13 cellular contexts compared by ENCODE assay signal in the genomic region with DNA sequence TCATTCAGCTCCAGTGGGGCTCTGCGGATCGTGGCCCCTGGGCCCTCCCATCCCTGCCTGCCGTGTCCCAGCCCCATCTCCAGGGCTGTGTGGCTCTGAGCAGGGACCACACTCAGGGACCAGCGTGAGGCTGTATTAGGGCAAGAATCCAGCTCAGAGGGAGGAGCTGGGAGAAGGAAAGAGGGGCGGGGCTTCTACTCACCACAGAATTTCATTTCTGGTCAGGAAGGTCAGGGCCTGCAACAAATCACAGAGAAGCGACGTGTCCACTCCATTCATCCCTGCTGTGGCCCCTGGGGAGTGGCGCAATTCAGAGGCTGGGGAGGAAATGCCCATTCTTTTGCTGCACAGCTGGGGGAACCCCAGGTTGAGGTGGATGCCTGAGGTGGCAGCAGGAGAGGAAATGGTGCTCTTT. TPM values are rescaled to one million over a fixed set of nuclear protein-coding genes. Genes with fewer than 3 reads are reported as not detected.
A peak's percentile ranks its signal among the peaks of the same experiment; 100 is the strongest.
DNase-seq lines count a peak whose midpoint lies in the region; ATAC-seq and TF ChIP-seq lines count a peak whose summit lies in the region.
"Had no signal": no experiment of that assay in that cellular context is flagged by ENCODE, and none has a peak within 500 bp of the region (broad histone marks: within the 10 kb centered on the region; RNA-seq: fewer than 3 reads in every experiment).

No MANE protein-coding gene starts in this region.

- DNase-seq in HT-29 (ENCODE audit: low spot score), result peak; percentile 26
- peak; percentile 82 for DNase-seq in mammary epithelial cell
- no peak for DNase-seq in lower lobe of right lung
- DNase-seq in G401 (ENCODE audit: low spot score), result no peak
- no peak for DNase-seq in aorta
- no peak for DNase-seq in stimulated activated CD8-positive, alpha-beta memory T cell treated with anti-CD3 and anti-CD28 coated beads, Interleukin-4, amount 100 ng/mL, for 48 hours
- DNase-seq: activated gamma-delta T cell, GF-D8, heart right ventricle, NCI-H1105 had no signal

- ATAC-seq in lower lobe of right lung (peak; percentile 50 to 72), GM19395 (IDR thresholded peaks at IDR 0.05; ENCODE audit: unreplicated experiment) (no peak), aorta (ENCODE audit: low FRiP score) (no peak)

- no TSS peak for BruUV-seq in mammary epithelial cell (replicated peaks; lab: Mats Ljungman, UMichigan)

- H3K4me2 ChIP-seq in BLaER1 (peak overlapping the region; percentile 17), mammary epithelial cell (ENCODE audit: insufficient read depth, low read depth, low read length) (no peak overlapping the region)

- H3K9me3 ChIP-seq in BLaER1 (no peaks in the 10 kb centered on the region), mammary epithelial cell (replicated peaks; ENCODE audit: insufficient read depth, low read length) (no peaks in the 10 kb centered on the region), lower lobe of right lung (no peaks in the 10 kb centered on the region), aorta (ENCODE audit: control insufficient read depth, low read length) (no peaks in the 10 kb centered on the region)
- H3K9me3 ChIP-seq: heart right ventricle, thoracic aorta had no signal

- H3K9ac ChIP-seq in BLaER1 (no peak overlapping the region), mammary epithelial cell (ENCODE audit: insufficient read depth, low read length) (no peak overlapping the region)

- no peaks in the 10 kb centered on the region for H3K79me2 ChIP-seq in mammary epithelial cell (ENCODE audit: insufficient read depth, low read length)

- no peaks in the 10 kb centered on the region for H3K36me3 ChIP-seq in BLaER1
- H3K36me3 ChIP-seq in mammary epithelial cell (ENCODE audit: insufficient read depth, low read length), result no peaks in the 10 kb centered on the region
- no peaks in the 10 kb centered on the region for H3K36me3 ChIP-seq in lower lobe of right lung
- H3K36me3 ChIP-seq in aorta (ENCODE audit: control insufficient read depth in 1 of 2, insufficient read depth in 2 of 2, low read length in 1 of 2), result no peaks in the 10 kb centered on the region
- H3K36me3 ChIP-seq: heart right ventricle, thoracic aorta had no signal

- no peak for TF ChIP-seq CTCF in mammary epithelial cell (conservative IDR thresholded peaks at IDR 0.05 in 1 of 2, IDR thresholded peaks at IDR 0.05 in 1 of 2; ENCODE audit: extremely low read depth in 1 of 2, insufficient read depth in 1 of 2, low read depth in 1 of 2, low read length in 2 of 2)
- no peak for TF ChIP-seq CTCF in lower lobe of right lung (IDR thresholded peaks at IDR 0.05)

- CTCF ChIA-PET in mammary epithelial cell (lab: Charles Lee; ENCODE audit: low non-redundant PET), result no interaction called here

- no peaks in the 10 kb centered on the region for H3K27me3 ChIP-seq in BLaER1
- H3K27me3 ChIP-seq in mammary epithelial cell (ENCODE audit: insufficient read depth, low read length), result no peaks in the 10 kb centered on the region
- H3K27me3 ChIP-seq in lower lobe of right lung (ENCODE audit: low read depth), result no peaks in the 10 kb centered on the region
- no peaks in the 10 kb centered on the region for H3K27me3 ChIP-seq in aorta (ENCODE audit: control insufficient read depth in 1 of 2, insufficient read depth in 2 of 2, low read length in 1 of 2)

- peaks cover 16% of the 10 kb centered on the region for H3K4me1 ChIP-seq in BLaER1
- peaks cover 21% of the 10 kb centered on the region for H3K4me1 ChIP-seq in mammary epithelial cell (ENCODE audit: insufficient read depth, low read length)
- H3K4me1 ChIP-seq in lower lobe of right lung, result peaks cover 11% of the 10 kb centered on the region
- H3K4me1 ChIP-seq in aorta (ENCODE audit: control insufficient read depth in 1 of 2, insufficient read depth in 2 of 2, low read length in 2 of 2), result no peaks in the 10 kb centered on the region

- dilution Hi-C loops in mammary epithelial cell (cut with HindIII; ENCODE audit: low sequenced_read_pairs), result no loop called here

- no peak overlapping the region for H3K27ac ChIP-seq in BLaER1
- no peak overlapping the region for H3K27ac ChIP-seq in mammary epithelial cell (ENCODE audit: insufficient read depth, low read depth, low read length)
- H3K27ac ChIP-seq in lower lobe of right lung, result no peak overlapping the region
- no peak overlapping the region for H3K27ac ChIP-seq in aorta (ENCODE audit: low read depth in 1 of 2, low read length in 2 of 2)
- H3K27ac ChIP-seq: heart right ventricle, thoracic aorta had no signal

- H4K20me1 ChIP-seq in BLaER1, result no peaks in the 10 kb centered on the region
- no peaks in the 10 kb centered on the region for H4K20me1 ChIP-seq in mammary epithelial cell (ENCODE audit: insufficient read depth, low read length)

- H3K4me3 ChIP-seq in BLaER1 (no peak overlapping the region), mammary epithelial cell (replicated peaks in 1 of 3; ENCODE audit: insufficient read depth in 1 of 3, low read depth in 2 of 3, low read length in 3 of 3) (no peak overlapping the region), lower lobe of right lung (peak overlapping the region; percentile 19), aorta (ENCODE audit: low read length in 2 of 2) (no peak overlapping the region)
- H3K4me3 ChIP-seq: heart right ventricle, thoracic aorta had no signal

- intact Hi-C loops in mammary epithelial cell (cut with micrococcal nuclease) (no loop called here), lower lobe of right lung (cut with DNase I) (no loop called here), aorta (cut with DNase I) (no loop called here)

- no peak overlapping the region for H2AFZ ChIP-seq in mammary epithelial cell (ENCODE audit: low read depth, low read length)

- 67% methylated on average over 8 of the region's 8 CpGs for WGBS in mammary epithelial cell (ENCODE audit: low coverage, missing lambda C conversion rate)
- 61 to 65% methylated on average over 8 of the region's 8 CpGs for WGBS in aorta, 2 donors

- in situ Hi-C loops in mammary epithelial cell (cut with MboI; ENCODE audit: low sequenced_read_pairs in 2 of 2) (no loop called here), G401 (cut with HindIII; ENCODE audit: low sequenced_read_pairs) (no loop called here)

RNA-seq across cellular contexts. Expression of a gene that starts 0.8 kb away (rescaled TPM):
- total RNA-seq in HT-29 (2014; rRNA removed; shearing (Covaris generic)), result not detected in 2 replicates
- total RNA-seq in mammary epithelial cell (not detected), lower lobe of right lung (not detected), aorta (under 1 TPM in 1 of 2 donors, not detected in 1; 0.60 TPM)
- polyA plus RNA-seq in mammary epithelial cell (not detected), aorta (not detected)
- polyA minus RNA-seq in mammary epithelial cell, result not detected
- not detected in 2 replicates for total RNA-seq in G401 (2014; rRNA removed; shearing (Covaris generic))
- total RNA-seq: heart right ventricle, thoracic aorta had no signal
- polyA plus RNA-seq: heart right ventricle had no signal

RNA-seq across cellular contexts. Expression of a gene that starts 52.2 kb away (rescaled TPM):
- total RNA-seq in HT-29 (2014; rRNA removed; shearing (Covaris generic)), result not detected in 2 replicates
- total RNA-seq in mammary epithelial cell (under 1 TPM; 0.07 to 0.17 TPM), lower lobe of right lung (26.8 TPM), aorta (10 to 100 TPM in 1 of 2 donors, 1 to 10 TPM in 1; 8.7 to 14.7 TPM)
- polyA plus RNA-seq in mammary epithelial cell (0.17 TPM), aorta (1 to 10 TPM in 1 of 2 donors, under 1 TPM in 1; 0.63 to 6.5 TPM)
- not detected for polyA minus RNA-seq in mammary epithelial cell
- total RNA-seq in G401 (2014; rRNA removed; shearing (Covaris generic)), result not detected in 2 replicates

Comparison
In these comparisons a context has a peak if more than half of its experiments do, and no peak if none do; other contexts are left out.
1. DNase-seq: peak in HT-29 (single experiment) and mammary epithelial cell (single experiment); none in lower lobe of right lung (single experiment), G401 (single experiment), aorta (0 of 2) and stimulated activated CD8-positive, alpha-beta memory T cell treated with anti-CD3 and anti-CD28 coated beads, Interleukin-4, amount 100 ng/mL, for 48 hours (single experiment).
2. ATAC-seq: peak in lower lobe of right lung (2 of 2); none in GM19395 (single experiment) and aorta (single experiment).